Comparison of ENCODE assay signal across 1 cellular context in the genomic region with DNA sequence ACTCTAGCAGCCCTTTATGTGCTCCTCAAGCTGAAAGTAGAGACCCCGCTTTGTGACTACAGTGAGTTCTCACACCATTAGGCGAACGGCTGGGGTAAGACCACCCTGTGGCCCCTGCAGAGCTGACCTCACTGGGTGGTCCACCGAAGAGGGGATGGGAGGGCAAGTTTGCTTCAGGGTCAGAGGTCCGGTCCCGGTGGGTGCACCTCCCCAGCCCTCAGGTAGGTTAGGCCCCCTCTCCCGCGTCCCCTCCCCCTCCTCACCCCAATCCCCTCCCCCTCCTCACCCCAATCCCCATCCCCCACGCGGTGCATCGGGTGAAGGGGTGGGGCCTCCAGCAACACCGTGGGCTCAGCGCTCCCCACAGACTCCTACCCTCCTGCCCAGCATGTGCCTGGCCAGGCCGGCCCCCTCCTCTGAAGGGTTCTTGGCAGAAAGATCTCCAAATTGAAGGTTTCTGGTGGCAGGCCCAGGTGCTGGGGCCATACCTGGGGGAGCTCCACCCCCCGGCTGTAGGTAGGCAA.
TF ChIP-seq lines count a peak whose summit lies in the region.

No MANE protein-coding gene starts in this region.

TF ChIP-seq in GM23338, 12 proteins besides CTCF, POLR2A, EP300 and RAD21 (continued from another document):
- TF ChIP-seq, protein P1, sequence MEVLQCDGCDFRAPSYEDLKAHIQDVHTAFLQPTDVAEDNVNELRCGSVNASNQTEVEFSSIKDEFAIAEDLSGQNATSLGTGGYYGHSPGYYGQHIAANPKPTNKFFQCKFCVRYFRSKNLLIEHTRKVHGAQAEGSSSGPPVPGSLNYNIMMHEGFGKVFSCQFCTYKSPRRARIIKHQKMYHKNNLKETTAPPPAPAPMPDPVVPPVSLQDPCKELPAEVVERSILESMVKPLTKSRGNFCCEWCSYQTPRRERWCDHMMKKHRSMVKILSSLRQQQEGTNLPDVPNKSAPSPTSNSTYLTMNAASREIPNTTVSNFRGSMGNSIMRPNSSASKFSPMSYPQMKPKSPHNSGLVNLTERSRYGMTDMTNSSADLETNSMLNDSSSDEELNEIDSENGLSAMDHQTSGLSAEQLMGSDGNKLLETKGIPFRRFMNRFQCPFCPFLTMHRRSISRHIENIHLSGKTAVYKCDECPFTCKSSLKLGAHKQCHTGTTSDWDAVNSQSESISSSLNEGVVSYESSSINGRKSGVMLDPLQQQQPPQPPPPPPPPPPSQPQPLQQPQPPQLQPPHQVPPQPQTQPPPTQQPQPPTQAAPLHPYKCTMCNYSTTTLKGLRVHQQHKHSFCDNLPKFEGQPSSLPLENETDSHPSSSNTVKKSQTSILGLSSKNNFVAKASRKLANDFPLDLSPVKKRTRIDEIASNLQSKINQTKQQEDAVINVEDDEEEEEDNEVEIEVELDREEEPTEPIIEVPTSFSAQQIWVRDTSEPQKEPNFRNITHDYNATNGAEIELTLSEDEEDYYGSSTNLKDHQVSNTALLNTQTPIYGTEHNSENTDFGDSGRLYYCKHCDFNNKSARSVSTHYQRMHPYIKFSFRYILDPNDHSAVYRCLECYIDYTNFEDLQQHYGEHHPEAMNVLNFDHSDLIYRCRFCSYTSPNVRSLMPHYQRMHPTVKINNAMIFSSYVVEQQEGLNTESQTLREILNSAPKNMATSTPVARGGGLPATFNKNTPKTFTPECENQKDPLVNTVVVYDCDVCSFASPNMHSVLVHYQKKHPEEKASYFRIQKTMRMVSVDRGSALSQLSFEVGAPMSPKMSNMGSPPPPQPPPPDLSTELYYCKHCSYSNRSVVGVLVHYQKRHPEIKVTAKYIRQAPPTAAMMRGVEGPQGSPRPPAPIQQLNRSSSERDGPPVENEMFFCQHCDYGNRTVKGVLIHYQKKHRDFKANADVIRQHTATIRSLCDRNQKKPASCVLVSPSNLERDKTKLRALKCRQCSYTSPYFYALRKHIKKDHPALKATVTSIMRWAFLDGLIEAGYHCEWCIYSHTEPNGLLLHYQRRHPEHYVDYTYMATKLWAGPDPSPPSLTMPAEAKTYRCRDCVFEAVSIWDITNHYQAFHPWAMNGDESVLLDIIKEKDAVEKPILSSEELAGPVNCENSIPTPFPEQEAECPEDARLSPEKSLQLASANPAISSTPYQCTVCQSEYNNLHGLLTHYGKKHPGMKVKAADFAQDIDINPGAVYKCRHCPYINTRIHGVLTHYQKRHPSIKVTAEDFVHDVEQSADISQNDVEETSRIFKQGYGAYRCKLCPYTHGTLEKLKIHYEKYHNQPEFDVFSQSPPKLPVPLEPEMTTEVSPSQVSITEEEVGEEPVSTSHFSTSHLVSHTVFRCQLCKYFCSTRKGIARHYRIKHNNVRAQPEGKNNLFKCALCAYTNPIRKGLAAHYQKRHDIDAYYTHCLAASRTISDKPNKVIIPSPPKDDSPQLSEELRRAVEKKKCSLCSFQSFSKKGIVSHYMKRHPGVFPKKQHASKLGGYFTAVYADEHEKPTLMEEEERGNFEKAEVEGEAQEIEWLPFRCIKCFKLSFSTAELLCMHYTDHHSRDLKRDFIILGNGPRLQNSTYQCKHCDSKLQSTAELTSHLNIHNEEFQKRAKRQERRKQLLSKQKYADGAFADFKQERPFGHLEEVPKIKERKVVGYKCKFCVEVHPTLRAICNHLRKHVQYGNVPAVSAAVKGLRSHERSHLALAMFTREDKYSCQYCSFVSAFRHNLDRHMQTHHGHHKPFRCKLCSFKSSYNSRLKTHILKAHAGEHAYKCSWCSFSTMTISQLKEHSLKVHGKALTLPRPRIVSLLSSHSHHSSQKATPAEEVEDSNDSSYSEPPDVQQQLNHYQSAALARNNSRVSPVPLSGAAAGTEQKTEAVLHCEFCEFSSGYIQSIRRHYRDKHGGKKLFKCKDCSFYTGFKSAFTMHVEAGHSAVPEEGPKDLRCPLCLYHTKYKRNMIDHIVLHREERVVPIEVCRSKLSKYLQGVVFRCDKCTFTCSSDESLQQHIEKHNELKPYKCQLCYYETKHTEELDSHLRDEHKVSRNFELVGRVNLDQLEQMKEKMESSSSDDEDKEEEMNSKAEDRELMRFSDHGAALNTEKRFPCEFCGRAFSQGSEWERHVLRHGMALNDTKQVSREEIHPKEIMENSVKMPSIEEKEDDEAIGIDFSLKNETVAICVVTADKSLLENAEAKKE (CRISPR knock-in tag; IDR thresholded peaks at IDR 0.05): no peak
- TF ChIP-seq JUNB (IDR thresholded peaks at IDR 0.05; ENCODE audit: unreplicated experiment) (no peak), CREB1 (CRISPR knock-in tag; IDR thresholded peaks at IDR 0.05; ENCODE audit: low read depth) (no peak)
- TF ChIP-seq, protein P2, sequence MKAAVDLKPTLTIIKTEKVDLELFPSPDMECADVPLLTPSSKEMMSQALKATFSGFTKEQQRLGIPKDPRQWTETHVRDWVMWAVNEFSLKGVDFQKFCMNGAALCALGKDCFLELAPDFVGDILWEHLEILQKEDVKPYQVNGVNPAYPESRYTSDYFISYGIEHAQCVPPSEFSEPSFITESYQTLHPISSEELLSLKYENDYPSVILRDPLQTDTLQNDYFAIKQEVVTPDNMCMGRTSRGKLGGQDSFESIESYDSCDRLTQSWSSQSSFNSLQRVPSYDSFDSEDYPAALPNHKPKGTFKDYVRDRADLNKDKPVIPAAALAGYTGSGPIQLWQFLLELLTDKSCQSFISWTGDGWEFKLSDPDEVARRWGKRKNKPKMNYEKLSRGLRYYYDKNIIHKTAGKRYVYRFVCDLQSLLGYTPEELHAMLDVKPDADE (IDR thresholded peaks at IDR 0.05): no peak
